18 cellular contexts compared by ENCODE assay signal in genomic region chr5:66343370-66344071, GRCh38.
"Had no signal": no experiment of that assay in that cellular context is flagged by ENCODE, and none has a peak within 500 bp of the region (broad histone marks: within the 10 kb centered on the region; RNA-seq: fewer than 3 reads in every experiment).

No MANE protein-coding gene starts in this region.

- DNase-seq: activated T-cell treated with anti-CD3 and anti-CD28 coated beads, Interleukin-2, amount 50 U/mL, for 1 hour; effector memory CD4-positive, alpha-beta T cell; foreskin melanocyte; glutamatergic neuron; hippocampal formation; lower lobe of right lung; mesendoderm; naive thymus-derived CD8-positive, alpha-beta T cell; stimulated activated CD4-positive, alpha-beta T cell treated with anti-CD3 and anti-CD28 coated beads, Interleukin-12 subunit alpha, Interleukin-12 subunit beta, amount 100 ng/mL, for 4 hours; stimulated activated CD4-positive, alpha-beta T cell treated with anti-CD3 and anti-CD28 coated beads, Interleukin-4, amount 100 ng/mL, for 4 hours; stimulated activated naive CD8-positive, alpha-beta T cell treated with anti-CD3 and anti-CD28 coated beads, Interleukin-15, Interleukin-2, amounts not matched to agents 100 U/mL and 50 U/mL, for 24 hours; T-helper 1 cell; upper lobe of left lung had no signal

- H3K9me3 ChIP-seq: ascending aorta, lower lobe of right lung, upper lobe of left lung had no signal

- H3K27ac ChIP-seq: ascending aorta, lower lobe of right lung, neural progenitor cell, upper lobe of left lung had no signal

- H3K4me3 ChIP-seq: ascending aorta, lower lobe of right lung, neural progenitor cell, upper lobe of left lung had no signal

- H3K36me3 ChIP-seq: ascending aorta, lower lobe of right lung, neural progenitor cell, upper lobe of left lung had no signal

- FAIRE-seq: colon, TTC549 had no signal

- H3K4me1 ChIP-seq: ascending aorta, lower lobe of right lung had no signal

- H3K27me3 ChIP-seq: ascending aorta, neural progenitor cell, upper lobe of left lung had no signal

- ATAC-seq: activated naive CD4-positive, alpha-beta T cell treated with anti-CD3 and anti-CD28 coated beads, Interleukin-2, amount 50 U/mL, for 72 hours; lower lobe of right lung; naive thymus-derived CD8-positive, alpha-beta T cell; stimulated activated naive CD8-positive, alpha-beta T cell treated with anti-CD3 and anti-CD28 coated beads, Interleukin-15, Interleukin-2, amounts not matched to agents 100 U/mL and 50 U/mL, for 24 hours had no signal
